In the genomic region with DNA sequence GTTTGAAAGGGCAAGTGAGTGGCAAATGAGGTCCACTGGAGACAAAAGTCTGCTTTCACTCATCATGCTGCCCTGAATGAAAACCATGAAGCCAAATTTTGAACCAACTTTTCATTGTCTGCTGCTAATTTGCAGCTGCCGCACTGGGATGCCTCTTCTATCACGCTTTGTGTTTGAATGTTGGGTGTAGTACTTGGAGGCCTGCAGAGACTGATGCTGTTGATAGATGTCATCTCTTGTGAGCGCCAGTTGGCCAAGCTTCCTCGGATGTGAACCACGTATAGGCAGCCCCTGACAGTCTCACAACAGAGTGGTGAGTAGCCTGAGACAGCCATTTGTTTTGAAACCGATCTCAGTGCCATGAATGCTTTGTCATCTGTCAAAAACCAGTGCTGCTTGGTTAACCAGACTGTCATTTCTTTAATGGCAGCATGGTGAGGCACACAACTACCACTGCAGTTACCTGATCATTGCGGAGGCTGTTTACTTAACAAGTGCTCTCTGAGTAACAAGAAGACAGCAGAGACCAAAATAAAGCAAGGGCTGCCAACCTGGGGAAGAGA, we compare ENCODE assay signal across 20 cellular contexts.
"Had no signal": no experiment of that assay in that cellular context is flagged by ENCODE, and none has a peak within 500 bp of the region (broad histone marks: within the 10 kb centered on the region; RNA-seq: fewer than 3 reads in every experiment).

No MANE protein-coding gene starts in this region.

- DNase-seq: activated CD4-positive, alpha-beta T cell treated with anti-CD3 and anti-CD28 coated beads for 4 hours; activated CD4-positive, alpha-beta T cell treated with anti-CD3 and anti-CD28 coated beads, Interleukin-2, amount 50 U/mL, for 48 hours; activated CD4-positive, CD25-positive, alpha-beta regulatory T cell; activated CD8-positive, alpha-beta memory T cell treated with anti-CD3 and anti-CD28 coated beads, Interleukin-2, amount 50 U/mL, for 48 hours; activated naive CD4-positive, alpha-beta T cell treated with anti-CD3 and anti-CD28 coated beads for 36 hours; activated naive CD8-positive, alpha-beta T cell treated with anti-CD3 and anti-CD28 coated beads, Interleukin-2, amount 10 ng/mL, durations not matched to agents 7 days and 5 days; activated T-cell treated with anti-CD3 and anti-CD28 coated beads, Interleukin-2, amount 50 U/mL, for 4 hours; amniotic stem cell; dermis blood vessel endothelial cell; effector memory CD4-positive, alpha-beta T cell; gastrocnemius medialis; heart left ventricle; kidney; retina; stimulated activated CD4-positive, alpha-beta T cell treated with anti-CD3 and anti-CD28 coated beads, Interleukin-2, amount 100 ng/mL, for 48 hours; stimulated activated CD8-positive, alpha-beta memory T cell treated with anti-CD3 and anti-CD28 coated beads, Interleukin-4, amount 100 ng/mL, for 48 hours; stimulated activated naive B cell treated with anti-CD40 and anti-IgM and Interleukin-4, amounts not matched to agents 10 μg/mL and 1 μg/mL and 100 μg/mL, for 72 hours; T1000; upper lobe of left lung had no signal

- H3K27ac ChIP-seq: cardiac muscle cell, gastrocnemius medialis, heart left ventricle, upper lobe of left lung had no signal
